ENCODE assay signal across 8 cellular contexts in genomic region chr10:74175510-74176379, GRCh38. TPM values are rescaled to one million over a fixed set of nuclear protein-coding genes. Genes with fewer than 3 reads are reported as not detected.
A peak's percentile ranks its signal among the peaks of the same experiment; 100 is the strongest.
DNase-seq lines count a peak whose midpoint lies in the region; ATAC-seq and TF ChIP-seq lines count a peak whose summit lies in the region.

No MANE protein-coding gene starts in this region.

- peak overlapping the region; percentile 78 for H3K27ac ChIP-seq in HEK293 (ENCODE audit: extremely low read depth, low read depth, low read length)
- H3K27ac ChIP-seq in foreskin keratinocyte, result peak overlapping the region; percentile 82
- peak overlapping the region; percentile 88 for H3K27ac ChIP-seq in skeletal muscle tissue (ENCODE audit: low read depth, low read length)

- H3K9me3 ChIP-seq in HEK293 (ENCODE audit: control insufficient read depth, insufficient read depth, low read depth, low read length) (no peaks in the 10 kb centered on the region), T-helper 17 cell (ENCODE audit: control insufficient read depth, low read length, poor library complexity, severe bottlenecking) (no peaks in the 10 kb centered on the region), skeletal muscle tissue (ENCODE audit: control insufficient read depth in 3 of 3, low read length in 3 of 3) (no peaks in the 10 kb centered on the region)

- peak overlapping the region; percentile 71 for H3K4me3 ChIP-seq in HEK293 (ENCODE audit: low read depth, low read length)
- peak overlapping the region; percentile 92 to 96 (median 95) for H3K4me3 ChIP-seq in skeletal muscle tissue (ENCODE audit: low read length in 3 of 3)

- ATAC-seq in T-helper 17 cell (no peak), foreskin keratinocyte (no peak), GM19463 (IDR thresholded peaks at IDR 0.05; ENCODE audit: unreplicated experiment) (no peak)

- peak overlapping the region; percentile 95 for H3K4me3 Mint-ChIP-seq in T-helper 17 cell

- no peaks in the 10 kb centered on the region for H3K27me3 Mint-ChIP-seq in T-helper 17 cell

- H3K36me3 ChIP-seq in HEK293 (ENCODE audit: control insufficient read depth in 2 of 2, insufficient read depth in 1 of 2, low read length in 2 of 2) (no peaks in the 10 kb centered on the region), skeletal muscle tissue (ENCODE audit: control insufficient read depth in 3 of 3, insufficient read depth in 3 of 3, low read length in 3 of 3) (no peaks in the 10 kb centered on the region)

- CTCF ChIA-PET in HEK293 (lab: Yijun Ruan, JAX), result interaction anchor here (0.7 kb wide), 1 partner anchor 48 kb away, joined by 3 read pairs; no protein-coding TSS in a partner anchor

- DNase-seq in T-helper 17 cell (no peak), foreskin keratinocyte (no peak), kidney tubule cell (ENCODE audit: low spot score) (no peak), NOMO-1 (lab: John Stamatoyannopoulos, UW; ENCODE audit: unreplicated experiment in 2 of 2) (no peak), mucosa of gallbladder (ENCODE audit: low spot score) (no peak)

- H3K9ac ChIP-seq in skeletal muscle tissue (ENCODE audit: low read depth in 1 of 3, low read length in 3 of 3), result peak overlapping the region; percentile 78 to 94 (median 83)

- peaks cover 22% of the 10 kb centered on the region for H3K4me1 Mint-ChIP-seq in T-helper 17 cell

- H3K27me3 ChIP-seq in foreskin keratinocyte, result no peaks in the 10 kb centered on the region
- H3K27me3 ChIP-seq in skeletal muscle tissue (ENCODE audit: control insufficient read depth in 3 of 3, insufficient read depth in 3 of 3, low read length in 3 of 3), result no peaks in the 10 kb centered on the region

- peak overlapping the region; percentile 97 for H3K27ac Mint-ChIP-seq in T-helper 17 cell

- H3K36me3 Mint-ChIP-seq in T-helper 17 cell (ENCODE audit: low read depth), result no peaks in the 10 kb centered on the region

- H3K4me1 ChIP-seq in HEK293 (ENCODE audit: control insufficient read depth, insufficient read depth, low read length) (peaks cover 6% of the 10 kb centered on the region; the same call in 1 of the 2 replicates), foreskin keratinocyte (peaks cover 29% of the 10 kb centered on the region), skeletal muscle tissue (ENCODE audit: control insufficient read depth in 3 of 3, insufficient read depth in 3 of 3, low read length in 3 of 3) (peaks cover 5 to 15% (median 8%) of the 10 kb centered on the region in 3 donors)

- POLR2A ChIA-PET in HEK293 (lab: Yijun Ruan, JAX), result interaction anchor here (0.8 to 2.3 kb wide), 8 partner anchors 10 to 1036 kb away, joined by 3 to 22 read pairs (median 6); partner anchors contain the start of genes ADK, AP3M1 and VDAC2

- no peak for TF ChIP-seq CTCF in HEK293 (tag by site-specific recombination; IDR thresholded peaks at IDR 0.05)
- TF ChIP-seq CTCF in foreskin keratinocyte (conservative IDR thresholded peaks at IDR 0.05), result no peak

TF ChIP-seq in HEK293, 187 proteins besides CTCF, POLR2A, EP300 and RAD21 (continues in another document):
- TF ChIP-seq ZNF768 (tag by site-specific recombination; IDR thresholded peaks at IDR 0.05) (no peak), ZFP69B (tag by site-specific recombination; IDR thresholded peaks at IDR 0.05) (peak; percentile 91), ZNF530 (tag by site-specific recombination; IDR thresholded peaks at IDR 0.05; ENCODE audit: low read depth) (no peak), ZNF518A (tag by site-specific recombination; conservative IDR thresholded peaks at IDR 0.05; ENCODE audit: low read depth) (0 out of 2 replicates have a peak, but pooled peaks have one; percentile 21), ZNF324 (tag by site-specific recombination; IDR thresholded peaks at IDR 0.05) (no peak), ZNF692 (tag by site-specific recombination; IDR thresholded peaks at IDR 0.05) (peak; percentile 94), ZNF133 (tag by site-specific recombination; IDR thresholded peaks at IDR 0.05) (no peak), ZNF341 (tag by site-specific recombination; IDR thresholded peaks at IDR 0.05; ENCODE audit: low read depth) (peak; percentile 100), TSHZ1 (tag by site-specific recombination; IDR thresholded peaks at IDR 0.05; ENCODE audit: borderline replicate concordance) (no peak), ZNF558 (tag by site-specific recombination; IDR thresholded peaks at IDR 0.05) (0 out of 2 replicates have a peak, but pooled peaks have one; percentile 13), KLF10 (tag by site-specific recombination; IDR thresholded peaks at IDR 0.05) (peak; percentile 48; the same call in 1 of the 2 replicates), ZNF121 (tag by site-specific recombination; IDR thresholded peaks at IDR 0.05) (peak; percentile 83), ZNF660 (tag by site-specific recombination; IDR thresholded peaks at IDR 0.05) (no peak), IKZF3 (tag by site-specific recombination; IDR thresholded peaks at IDR 0.05) (0 out of 2 replicates have a peak, but pooled peaks have one; percentile 94)

RNA-seq across cellular contexts. Expression of gene ADK, which starts 24.7 kb away (rescaled TPM):
- total RNA-seq in T-helper 17 cell (10 to 100 TPM; 34.7 to 36.8 TPM), foreskin keratinocyte (96.5 and 111 TPM in 2 replicates), skeletal muscle tissue (28.2 TPM), mucosa of gallbladder (13.0 TPM)
- polyA plus RNA-seq in foreskin keratinocyte, result 109 and 114 TPM in 2 replicates

RNA-seq across cellular contexts. Expression of gene AP3M1, which starts 25.1 kb away (rescaled TPM):
- 10 to 100 TPM; 21.1 to 27.8 TPM for total RNA-seq in T-helper 17 cell
- total RNA-seq in foreskin keratinocyte, result 31.8 and 33.6 TPM in 2 replicates
- polyA plus RNA-seq in foreskin keratinocyte, result 11.4 and 13.5 TPM in 2 replicates
- 22.4 TPM for total RNA-seq in skeletal muscle tissue
- 35.9 TPM for total RNA-seq in mucosa of gallbladder
